2 cellular contexts compared by ENCODE assay signal in genomic region chr2:206840999-206841398, GRCh38.
TF ChIP-seq lines count a peak whose summit lies in the region.

No MANE protein-coding gene starts in this region.

TF ChIP-seq in WTC11, 78 proteins besides CTCF, POLR2A, EP300 and RAD21 (continues in another document):
- TF ChIP-seq USF1 (CRISPR knock-in tag; IDR thresholded peaks at IDR 0.05): no peak
- no peak for TF ChIP-seq ETV6 (CRISPR knock-in tag; IDR thresholded peaks at IDR 0.05)
- no peak for TF ChIP-seq ZNF425 (CRISPR knock-in tag; conservative IDR thresholded peaks at IDR 0.05)
- no peak for TF ChIP-seq HMGXB4 (CRISPR knock-in tag; IDR thresholded peaks at IDR 0.05)
- no peak for TF ChIP-seq ZNF317 (CRISPR knock-in tag; IDR thresholded peaks at IDR 0.05; ENCODE audit: borderline replicate concordance, low read depth)
- no peak for TF ChIP-seq ZNF219 (CRISPR knock-in tag; IDR thresholded peaks at IDR 0.05; ENCODE audit: borderline replicate concordance)
- no peak for TF ChIP-seq RORB (CRISPR knock-in tag; IDR thresholded peaks at IDR 0.05)
- no peak for TF ChIP-seq ATF3 (CRISPR knock-in tag; conservative IDR thresholded peaks at IDR 0.05)
- no peak for TF ChIP-seq ERG (CRISPR knock-in tag; IDR thresholded peaks at IDR 0.05)
- TF ChIP-seq JUN (CRISPR knock-in tag; IDR thresholded peaks at IDR 0.05): no peak
- no peak for TF ChIP-seq GABPB1 (CRISPR knock-in tag; IDR thresholded peaks at IDR 0.05)
- TF ChIP-seq ZMAT4 (CRISPR knock-in tag; IDR thresholded peaks at IDR 0.05): no peak
- TF ChIP-seq CREM (CRISPR knock-in tag; IDR thresholded peaks at IDR 0.05): no peak
- no peak for TF ChIP-seq E2F5 (CRISPR knock-in tag; IDR thresholded peaks at IDR 0.05)
- TF ChIP-seq USF2 (CRISPR knock-in tag; IDR thresholded peaks at IDR 0.05): no peak

TF ChIP-seq in GM12891, 5 proteins besides CTCF, POLR2A, EP300 and RAD21:
- no peak for TF ChIP-seq PAX5 (IDR thresholded peaks at IDR 0.05; ENCODE audit: insufficient read depth, low read length, severe bottlenecking)
- TF ChIP-seq POU2F2 (IDR thresholded peaks at IDR 0.05; ENCODE audit: low read depth, low read length): no peak
- TF ChIP-seq SPI1 (IDR thresholded peaks at IDR 0.05; ENCODE audit: low read depth, low read length): no peak
- no peak for TF ChIP-seq TAF1 (IDR thresholded peaks at IDR 0.05; ENCODE audit: low read depth, low read length)
- TF ChIP-seq POLR2AphosphoS5 (IDR thresholded peaks at IDR 0.05; ENCODE audit: low read depth, low read length): no peak
TF ChIP-seq in GM12891: peak in this region for 0.
